Comparison of ENCODE assay signal across 25 cellular contexts in genomic region chr5:139893873-139894272, GRCh38.
DNase-seq lines count a peak whose midpoint lies in the region; ATAC-seq and TF ChIP-seq lines count a peak whose summit lies in the region.
"Had no signal": no experiment of that assay in that cellular context is flagged by ENCODE, and none has a peak within 500 bp of the region (broad histone marks: within the 10 kb centered on the region; RNA-seq: fewer than 3 reads in every experiment).

No MANE protein-coding gene starts in this region.

- ATAC-seq in heart left ventricle (peak; percentile 56 to 89 (median 68)), SK-N-SH treated with all-trans-retinoic acid at 6 μM for 48 hours (peak; percentile 85), left ventricle myocardium superior (peak; percentile 78), upper lobe of right lung (no peak), HG02610 (IDR thresholded peaks at IDR 0.05; ENCODE audit: unreplicated experiment) (no peak), GM18505 (IDR thresholded peaks at IDR 0.05; ENCODE audit: unreplicated experiment) (no peak)

- no peaks in the 10 kb centered on the region for H3K27me3 ChIP-seq in heart left ventricle
- H3K27me3 ChIP-seq in upper lobe of right lung, result no peaks in the 10 kb centered on the region
- H3K27me3 ChIP-seq: BLaER1, MG63 had no signal

- 27 to 57% (median 47%) methylated on average over 2 to 9 of the region's 9 CpGs for WGBS in heart left ventricle, 4 donors

- H3K27ac ChIP-seq in heart left ventricle (no peak overlapping the region), upper lobe of right lung (no peak overlapping the region)
- H3K27ac ChIP-seq: BLaER1, SJSA1 had no signal

- intact Hi-C loops in heart left ventricle (cut with DNase I), result loop anchor here in 1 of 10 donors (10.0 kb wide), 1 partner anchor 71 kb away; no protein-coding TSS in a partner anchor
- intact Hi-C loops in cardiac septum (cut with DNase I), result loop anchor here (5.0 kb wide), 1 partner anchor 148 kb away; the partner anchor contains the start of gene NRG2
- intact Hi-C loops in left ventricle myocardium superior (cut with micrococcal nuclease), result no loop called here
- intact Hi-C loops in upper lobe of right lung (cut with DNase I), result no loop called here

- H3K4me1 ChIP-seq in heart left ventricle, result peaks cover 0 to 34% (median 19%) of the 10 kb centered on the region in 12 donors
- H3K4me1 ChIP-seq in upper lobe of right lung, result peaks cover 4% of the 10 kb centered on the region
- H3K4me1 ChIP-seq: BLaER1, SJSA1 had no signal

- no peaks in the 10 kb centered on the region for H3K36me3 ChIP-seq in heart left ventricle
- H3K36me3 ChIP-seq in upper lobe of right lung, result no peaks in the 10 kb centered on the region
- H3K36me3 ChIP-seq: BLaER1, MG63, SJSA1 had no signal

- TF ChIP-seq POLR2A in heart left ventricle (IDR thresholded peaks at IDR 0.05), result no peak
- no peak for TF ChIP-seq POLR2A in GM18505 (IDR thresholded peaks at IDR 0.05; ENCODE audit: borderline replicate concordance, extremely low read depth, insufficient read depth, insufficient read length)

- DNase-seq in heart left ventricle, result peak in 2 of 5 donors; percentile 35 to 47
- no peak for DNase-seq in cardiac septum (ENCODE audit: low spot score)
- peak; percentile 49 for DNase-seq in left ventricle myocardium superior
- DNase-seq in upper lobe of right lung, result peak; percentile 49
- no peak for DNase-seq in H4 (ENCODE audit: low spot score)
- DNase-seq: CD4-positive, CD25-positive, alpha-beta regulatory T cell; DMS153; DND-41; H9; HFFc6; IMR-90; KG1; MG63; NCI-H1105 treated with DMSO at 0.1 percent for 48 hours; NCI-H146; NCI-H1930; NCI-H2107; NCI-H446; NCI-H524 treated with DMSO at 0.1 percent for 48 hours; NCI-H774 had no signal

- H3K9me3 ChIP-seq in heart left ventricle (no peaks in the 10 kb centered on the region), upper lobe of right lung (no peaks in the 10 kb centered on the region)
- H3K9me3 ChIP-seq: BLaER1, MG63, SJSA1 had no signal

- H3K4me3 ChIP-seq in heart left ventricle, result no peak overlapping the region
- no peak overlapping the region for H3K4me3 ChIP-seq in upper lobe of right lung
- H3K4me3 ChIP-seq: BLaER1, MG63, SJSA1 had no signal

- TF ChIP-seq CTCF in heart left ventricle (IDR thresholded peaks at IDR 0.05) (peak in 2 of 12 donors; percentile 12 to 24), upper lobe of right lung (IDR thresholded peaks at IDR 0.05) (no peak)

TF ChIP-seq in SK-N-SH treated with all-trans-retinoic acid at 6 μM for 48 hours, 23 proteins besides CTCF, POLR2A, EP300 and RAD21:
- TF ChIP-seq, protein P1, sequence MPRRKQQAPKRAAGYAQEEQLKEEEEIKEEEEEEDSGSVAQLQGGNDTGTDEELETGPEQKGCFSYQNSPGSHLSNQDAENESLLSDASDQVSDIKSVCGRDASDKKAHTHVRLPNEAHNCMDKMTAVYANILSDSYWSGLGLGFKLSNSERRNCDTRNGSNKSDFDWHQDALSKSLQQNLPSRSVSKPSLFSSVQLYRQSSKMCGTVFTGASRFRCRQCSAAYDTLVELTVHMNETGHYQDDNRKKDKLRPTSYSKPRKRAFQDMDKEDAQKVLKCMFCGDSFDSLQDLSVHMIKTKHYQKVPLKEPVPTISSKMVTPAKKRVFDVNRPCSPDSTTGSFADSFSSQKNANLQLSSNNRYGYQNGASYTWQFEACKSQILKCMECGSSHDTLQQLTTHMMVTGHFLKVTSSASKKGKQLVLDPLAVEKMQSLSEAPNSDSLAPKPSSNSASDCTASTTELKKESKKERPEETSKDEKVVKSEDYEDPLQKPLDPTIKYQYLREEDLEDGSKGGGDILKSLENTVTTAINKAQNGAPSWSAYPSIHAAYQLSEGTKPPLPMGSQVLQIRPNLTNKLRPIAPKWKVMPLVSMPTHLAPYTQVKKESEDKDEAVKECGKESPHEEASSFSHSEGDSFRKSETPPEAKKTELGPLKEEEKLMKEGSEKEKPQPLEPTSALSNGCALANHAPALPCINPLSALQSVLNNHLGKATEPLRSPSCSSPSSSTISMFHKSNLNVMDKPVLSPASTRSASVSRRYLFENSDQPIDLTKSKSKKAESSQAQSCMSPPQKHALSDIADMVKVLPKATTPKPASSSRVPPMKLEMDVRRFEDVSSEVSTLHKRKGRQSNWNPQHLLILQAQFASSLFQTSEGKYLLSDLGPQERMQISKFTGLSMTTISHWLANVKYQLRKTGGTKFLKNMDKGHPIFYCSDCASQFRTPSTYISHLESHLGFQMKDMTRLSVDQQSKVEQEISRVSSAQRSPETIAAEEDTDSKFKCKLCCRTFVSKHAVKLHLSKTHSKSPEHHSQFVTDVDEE (CRISPR knock-in tag; IDR thresholded peaks at IDR 0.05), result peak; percentile 79
- TF ChIP-seq SNAI2 (CRISPR knock-in tag; IDR thresholded peaks at IDR 0.05) (no peak), CSDC2 (CRISPR knock-in tag; IDR thresholded peaks at IDR 0.05) (no peak), ZC3H10 (CRISPR knock-in tag; IDR thresholded peaks at IDR 0.05) (no peak), TOX (CRISPR knock-in tag; IDR thresholded peaks at IDR 0.05; ENCODE audit: borderline replicate concordance) (no peak), PATZ1 (CRISPR knock-in tag; IDR thresholded peaks at IDR 0.05; ENCODE audit: borderline replicate concordance) (no peak), TCF4 (CRISPR knock-in tag; IDR thresholded peaks at IDR 0.05; ENCODE audit: borderline replicate concordance) (peak; percentile 70), ZFP30 (CRISPR knock-in tag; IDR thresholded peaks at IDR 0.05) (no peak), POU6F1 (CRISPR knock-in tag; IDR thresholded peaks at IDR 0.05; ENCODE audit: borderline replicate concordance, low read depth) (no peak)
- TF ChIP-seq, protein P2, sequence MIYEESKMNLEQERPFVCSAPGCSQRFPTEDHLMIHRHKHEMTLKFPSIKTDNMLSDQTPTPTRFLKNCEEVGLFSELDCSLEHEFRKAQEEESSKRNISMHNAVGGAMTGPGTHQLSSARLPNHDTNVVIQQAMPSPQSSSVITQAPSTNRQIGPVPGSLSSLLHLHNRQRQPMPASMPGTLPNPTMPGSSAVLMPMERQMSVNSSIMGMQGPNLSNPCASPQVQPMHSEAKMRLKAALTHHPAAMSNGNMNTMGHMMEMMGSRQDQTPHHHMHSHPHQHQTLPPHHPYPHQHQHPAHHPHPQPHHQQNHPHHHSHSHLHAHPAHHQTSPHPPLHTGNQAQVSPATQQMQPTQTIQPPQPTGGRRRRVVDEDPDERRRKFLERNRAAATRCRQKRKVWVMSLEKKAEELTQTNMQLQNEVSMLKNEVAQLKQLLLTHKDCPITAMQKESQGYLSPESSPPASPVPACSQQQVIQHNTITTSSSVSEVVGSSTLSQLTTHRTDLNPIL (CRISPR knock-in tag; IDR thresholded peaks at IDR 0.05; ENCODE audit: low read depth), result no peak
- TF ChIP-seq, protein P3, sequence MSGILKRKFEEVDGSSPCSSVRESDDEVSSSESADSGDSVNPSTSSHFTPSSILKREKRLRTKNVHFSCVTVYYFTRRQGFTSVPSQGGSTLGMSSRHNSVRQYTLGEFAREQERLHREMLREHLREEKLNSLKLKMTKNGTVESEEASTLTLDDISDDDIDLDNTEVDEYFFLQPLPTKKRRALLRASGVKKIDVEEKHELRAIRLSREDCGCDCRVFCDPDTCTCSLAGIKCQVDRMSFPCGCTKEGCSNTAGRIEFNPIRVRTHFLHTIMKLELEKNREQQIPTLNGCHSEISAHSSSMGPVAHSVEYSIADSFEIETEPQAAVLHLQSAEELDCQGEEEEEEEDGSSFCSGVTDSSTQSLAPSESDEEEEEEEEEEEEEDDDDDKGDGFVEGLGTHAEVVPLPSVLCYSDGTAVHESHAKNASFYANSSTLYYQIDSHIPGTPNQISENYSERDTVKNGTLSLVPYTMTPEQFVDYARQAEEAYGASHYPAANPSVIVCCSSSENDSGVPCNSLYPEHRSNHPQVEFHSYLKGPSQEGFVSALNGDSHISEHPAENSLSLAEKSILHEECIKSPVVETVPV (CRISPR knock-in tag; IDR thresholded peaks at IDR 0.05), result no peak

Comparison
In these comparisons a context has a peak if more than half of its experiments do, and no peak if none do; other contexts are left out.
1. DNase-seq: peak in left ventricle myocardium superior (single experiment) and upper lobe of right lung (single experiment); none in cardiac septum (single experiment) and H4 (single experiment).
2. ATAC-seq: peak in heart left ventricle (4 of 4), SK-N-SH treated with all-trans-retinoic acid at 6 μM for 48 hours (single experiment) and left ventricle myocardium superior (single experiment); none in upper lobe of right lung (single experiment), HG02610 (single experiment) and GM18505 (single experiment).